Comparison of ENCODE assay signal across 8 cellular contexts in genomic region chr1:2237773-2238172, GRCh38. TPM values are rescaled to one million over a fixed set of nuclear protein-coding genes. Genes with fewer than 3 reads are reported as not detected.
DNase-seq lines count a peak whose midpoint lies in the region; ATAC-seq and TF ChIP-seq lines count a peak whose summit lies in the region.

No MANE protein-coding gene starts in this region.

- TF ChIP-seq POLR2A in breast epithelium (IDR thresholded peaks at IDR 0.05) (no peak), transverse colon (IDR thresholded peaks at IDR 0.05) (no peak)

- peak overlapping the region in 1 of 3 donors; percentile 29 for H3K4me3 ChIP-seq in breast epithelium
- H3K4me3 ChIP-seq in brain microvascular endothelial cell (ENCODE audit: low read depth, low read length), result no peak overlapping the region
- H3K4me3 ChIP-seq in lower lobe of right lung, result no peak overlapping the region
- H3K4me3 ChIP-seq in transverse colon, result no peak overlapping the region

- POLR2A ChIA-PET in MCF 10A (lab: Yijun Ruan, JAX), result no interaction called here

- no peaks in the 10 kb centered on the region for H3K36me3 ChIP-seq in breast epithelium
- peaks cover 7% of the 10 kb centered on the region for H3K36me3 ChIP-seq in brain microvascular endothelial cell (replicated peaks)
- H3K36me3 ChIP-seq in lower lobe of right lung, result peaks cover 16% of the 10 kb centered on the region
- H3K36me3 ChIP-seq in transverse colon, result no peaks in the 10 kb centered on the region

- WGBS in transverse colon (ENCODE audit: low coverage in 1 of 2), 2 donors, result 68% methylated on average over 11 of the region's 19 CpGs; no CpG with 5 or more reads in 1 of the 2 donors

- in situ Hi-C loops in brain microvascular endothelial cell (cut with HindIII; ENCODE audit: low pct_ligation_motif_present, low sequenced_read_pairs) (no loop called here), transverse colon (cut with MboI; ENCODE audit: low pct_ligation_motif_present in 1 of 4, low pct_unique_long_range_greater_than_20kb in 1 of 4, low sequenced_read_pairs in 3 of 4) (no loop called here)

- no TSS peak for BruUV-seq in MCF 10A (replicated peaks; lab: Mats Ljungman, UMichigan)

- H3K27me3 ChIP-seq in breast epithelium (no peaks in the 10 kb centered on the region), brain microvascular endothelial cell (replicated peaks) (no peaks in the 10 kb centered on the region), lower lobe of right lung (ENCODE audit: low read depth) (no peaks in the 10 kb centered on the region), transverse colon (no peaks in the 10 kb centered on the region)

- ATAC-seq in lower lobe of right lung (no peak), GM19351 (IDR thresholded peaks at IDR 0.05; ENCODE audit: unreplicated experiment) (no peak)

- H3K9me3 ChIP-seq in breast epithelium, result no peaks in the 10 kb centered on the region
- no peaks in the 10 kb centered on the region for H3K9me3 ChIP-seq in lower lobe of right lung
- no peaks in the 10 kb centered on the region for H3K9me3 ChIP-seq in transverse colon

- no peaks in the 10 kb centered on the region for H3K9me3 Mint-ChIP-seq in MCF 10A (ENCODE audit: unreplicated experiment)

- TF ChIP-seq EP300 in transverse colon (IDR thresholded peaks at IDR 0.05; ENCODE audit: low read depth), result no peak

- H3K27ac ChIP-seq in breast epithelium, result peak overlapping the region; percentile 88 to 96
- no peak overlapping the region for H3K27ac ChIP-seq in brain microvascular endothelial cell
- peak overlapping the region; percentile 89 for H3K27ac ChIP-seq in lower lobe of right lung
- H3K27ac ChIP-seq in transverse colon, result peak overlapping the region; percentile 26 to 90 (median 66)

- H3K27ac Mint-ChIP-seq in MCF 10A (ENCODE audit: low read depth, unreplicated experiment), result no peak overlapping the region

- CTCF ChIA-PET in MCF 10A (lab: Yijun Ruan, JAX), result interaction anchor here (0.5 to 1.1 kb wide), 3 partner anchors 26 to 145 kb away, joined by 3 to 4 read pairs (median 3); no protein-coding TSS in a partner anchor

- TF ChIP-seq CTCF in breast epithelium (IDR thresholded peaks at IDR 0.05) (no peak), MCF 10A (IDR thresholded peaks at IDR 0.05; ENCODE audit: unreplicated experiment) (no peak), brain microvascular endothelial cell (IDR thresholded peaks at IDR 0.05; ENCODE audit: low read depth, low read length, missing control alignments) (peak; percentile 37), lower lobe of right lung (IDR thresholded peaks at IDR 0.05) (no peak), transverse colon (IDR thresholded peaks at IDR 0.05) (no peak)

- no peaks in the 10 kb centered on the region for H3K27me3 Mint-ChIP-seq in MCF 10A (ENCODE audit: insufficient read depth, unreplicated experiment)

- intact Hi-C loops in breast epithelium (cut with DNase I; ENCODE audit: low total_unique reads), result no loop called here
- intact Hi-C loops in MCF 10A (cut with micrococcal nuclease), result no loop called here
- intact Hi-C loops in lower lobe of right lung (cut with DNase I), result no loop called here
- intact Hi-C loops in transverse colon (cut with DNase I; ENCODE audit: low total_unique reads), result loop anchor here (5.0 kb wide), 1 partner anchor 40 kb away; no protein-coding TSS in a partner anchor

- H3K4me1 Mint-ChIP-seq in MCF 10A (ENCODE audit: insufficient read depth, unreplicated experiment), result peaks cover 25% of the 10 kb centered on the region

- DNase-seq in breast epithelium (ENCODE audit: low spot score in 2 of 2), result no peak
- no peak for DNase-seq in MCF 10A (ENCODE audit: unreplicated experiment)
- no peak for DNase-seq in brain microvascular endothelial cell
- peak; percentile 69 for DNase-seq in lower lobe of right lung
- no peak for DNase-seq in transverse colon
- DNase-seq in ureter (ENCODE audit: low spot score), result no peak
- no peak for DNase-seq in NCI-H510A (lab: John Stamatoyannopoulos, UW)

- H3K4me3 Mint-ChIP-seq in MCF 10A (ENCODE audit: unreplicated experiment), result no peak overlapping the region

- H3K4me1 ChIP-seq in breast epithelium (peaks cover 54 to 81% of the 10 kb centered on the region in 2 donors), lower lobe of right lung (peaks cover 100% of the 10 kb centered on the region), transverse colon (peaks cover 63 to 87% (median 75%) of the 10 kb centered on the region in 4 donors)

- H3K36me3 Mint-ChIP-seq in MCF 10A (ENCODE audit: insufficient read depth, unreplicated experiment), result no peaks in the 10 kb centered on the region

RNA-seq across cellular contexts. Expression of gene SKI, which starts 9.7 kb away (rescaled TPM):
- 10 to 100 TPM; 22.1 to 33.8 (median 26.7) TPM for total RNA-seq in breast epithelium
- total RNA-seq in MCF 10A (2022), result 42.7 and 53.7 TPM in 2 replicates
- total RNA-seq in lower lobe of right lung, result 90.0 TPM
- total RNA-seq in transverse colon, result 10 to 100 TPM; 24.4 to 52.4 (median 32.2) TPM
- 77.5 TPM for total RNA-seq in ureter

RNA-seq across cellular contexts. Expression of gene FAAP20, which starts 43.2 kb away (rescaled TPM):
- total RNA-seq in breast epithelium (10 to 100 TPM; 28.6 to 33.1 (median 29.9) TPM), MCF 10A (2022) (75.9 and 88.8 TPM in 2 replicates), lower lobe of right lung (50.9 TPM), transverse colon (10 to 100 TPM; 19.4 to 84.5 (median 34.9) TPM), ureter (52.3 TPM)
